Comparison of ENCODE assay signal across 1 cellular context in the genomic region with DNA sequence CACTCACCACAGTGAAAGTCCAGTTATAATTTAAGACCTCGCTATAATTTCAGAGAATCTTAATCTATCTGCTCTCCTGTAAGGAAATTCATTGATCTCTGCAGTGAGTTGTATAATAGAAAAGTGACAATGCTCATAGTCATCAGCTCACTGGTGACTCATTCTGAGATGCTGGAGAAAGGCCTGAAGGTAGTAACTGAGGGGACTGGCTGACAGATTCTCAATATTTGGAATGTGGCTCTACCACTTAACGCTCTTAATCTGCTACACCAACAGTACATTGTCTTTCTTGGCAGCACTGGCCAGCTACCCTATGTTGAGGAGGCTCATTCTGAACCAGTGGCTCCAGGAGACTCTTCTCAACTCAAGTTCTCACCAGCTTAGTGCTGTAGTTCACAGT.
TF ChIP-seq lines count a peak whose summit lies in the region.

No MANE protein-coding gene starts in this region.

TF ChIP-seq in HCT116, 20 proteins besides CTCF, POLR2A, EP300 and RAD21 (continued from another document):
- no peak for TF ChIP-seq ELF1 (IDR thresholded peaks at IDR 0.05; ENCODE audit: borderline replicate concordance, low read depth)
- TF ChIP-seq EZH2 (IDR thresholded peaks at IDR 0.05) = no peak
TF ChIP-seq in HCT116: peak in this region for 3.
